17 cellular contexts compared by ENCODE assay signal in genomic region chrX:70476166-70476933, GRCh38. TPM values are rescaled to one million over a fixed set of nuclear protein-coding genes. Genes with fewer than 3 reads are reported as not detected.
DNase-seq lines count a peak whose midpoint lies in the region; ATAC-seq and TF ChIP-seq lines count a peak whose summit lies in the region.
"Had no signal": no experiment of that assay in that cellular context is flagged by ENCODE, and none has a peak within 500 bp of the region (broad histone marks: within the 10 kb centered on the region; RNA-seq: fewer than 3 reads in every experiment).

No MANE protein-coding gene starts in this region.

- peaks cover 90 to 100% (median 97%) of the 10 kb centered on the region in 11 experiments for H3K27me3 ChIP-seq in BLaER1 treated with 17β-estradiol and CSF1 and Interleukin-3, amounts not matched to agents 10 nM and 100 nM
- no peaks in the 10 kb centered on the region for H3K27me3 ChIP-seq in foreskin keratinocyte
- H3K27me3 ChIP-seq in rectal smooth muscle tissue (ENCODE audit: control insufficient read depth, insufficient read depth, low read length), result no peaks in the 10 kb centered on the region
- H3K27me3 ChIP-seq: neutrophil had no signal

- peaks cover 34 to 75% (median 48%) of the 10 kb centered on the region in 10 experiments for H3K4me1 ChIP-seq in BLaER1 treated with 17β-estradiol and CSF1 and Interleukin-3, amounts not matched to agents 10 nM and 100 nM
- H3K4me1 ChIP-seq in foreskin keratinocyte (peaks cover 13% of the 10 kb centered on the region), rectal smooth muscle tissue (ENCODE audit: control insufficient read depth, insufficient read depth, low read length) (peaks cover 11% of the 10 kb centered on the region)

- no peak for TF ChIP-seq CTCF in foreskin keratinocyte (conservative IDR thresholded peaks at IDR 0.05)

- DNase-seq in NCI-H748 treated with DMSO at 0.1 percent for 48 hours (lab: John Stamatoyannopoulos, UW), result peak; percentile 19
- DNase-seq in foreskin keratinocyte, result no peak
- no peak for DNase-seq in activated CD8-positive, alpha-beta memory T cell treated with anti-CD3 and anti-CD28 coated beads, Interleukin-2, amount 10 ng/mL, durations not matched to agents 7 days and 5 days
- DNase-seq in foreskin melanocyte, result no peak
- DNase-seq in Ammon's horn (ENCODE audit: low spot score), result no peak
- DNase-seq: activated CD4-positive, alpha-beta T cell treated with anti-CD3 and anti-CD28 coated beads, Interleukin-2, amount 10 ng/mL, durations not matched to agents 7 days and 5 days; anterior cingulate cortex; C1 segment of cervical spinal cord; effector memory CD8-positive, alpha-beta T cell; GM23248; left lung; T-helper 17 cell had no signal

- peaks cover 24% of the 10 kb centered on the region for H3K4me1 Mint-ChIP-seq in activated CD8-positive, alpha-beta memory T cell treated with anti-CD3 and anti-CD28 coated beads, Interleukin-2, amount 10 ng/mL, durations not matched to agents 7 days and 5 days

- peak overlapping the region; percentile 47 to 75 (median 64); a peak in 20 of 22 replicates for H3K4me2 ChIP-seq in BLaER1 treated with 17β-estradiol and CSF1 and Interleukin-3, amounts not matched to agents 10 nM and 100 nM

- peaks cover 0 to 67% (median 31%) of the 10 kb centered on the region in 11 experiments; a peak in 17 of 22 replicates for H4K20me1 ChIP-seq in BLaER1 treated with 17β-estradiol and CSF1 and Interleukin-3, amounts not matched to agents 10 nM and 100 nM

- peaks cover 17% of the 10 kb centered on the region for H3K36me3 Mint-ChIP-seq in activated CD8-positive, alpha-beta memory T cell treated with anti-CD3 and anti-CD28 coated beads, Interleukin-2, amount 10 ng/mL, durations not matched to agents 7 days and 5 days

- peaks cover 0 to 25% (median 9%) of the 10 kb centered on the region in 11 experiments; a peak in 9 of 22 replicates for H3K36me3 ChIP-seq in BLaER1 treated with 17β-estradiol and CSF1 and Interleukin-3, amounts not matched to agents 10 nM and 100 nM
- H3K36me3 ChIP-seq in rectal smooth muscle tissue (ENCODE audit: control insufficient read depth, insufficient read depth, low read length), result no peaks in the 10 kb centered on the region
- H3K36me3 ChIP-seq: left lung, neutrophil had no signal

- no peak overlapping the region for H3K27ac Mint-ChIP-seq in activated CD8-positive, alpha-beta memory T cell treated with anti-CD3 and anti-CD28 coated beads, Interleukin-2, amount 10 ng/mL, durations not matched to agents 7 days and 5 days
- H3K27ac Mint-ChIP-seq: activated CD4-positive, alpha-beta T cell treated with anti-CD3 and anti-CD28 coated beads, Interleukin-2, amount 10 ng/mL, durations not matched to agents 7 days and 5 days; activated T-helper 17 cell treated with anti-CD3 and anti-CD28 coated beads, Interleukin-2, amount 50 U/mL, for 72 hours; effector memory CD8-positive, alpha-beta T cell; T-helper 17 cell had no signal

- H3K9me3 Mint-ChIP-seq in activated CD8-positive, alpha-beta memory T cell treated with anti-CD3 and anti-CD28 coated beads, Interleukin-2, amount 10 ng/mL, durations not matched to agents 7 days and 5 days (ENCODE audit: low read depth), result no peaks in the 10 kb centered on the region
- H3K9me3 Mint-ChIP-seq: activated CD4-positive, alpha-beta T cell treated with anti-CD3 and anti-CD28 coated beads, Interleukin-2, amount 10 ng/mL, durations not matched to agents 7 days and 5 days; activated T-helper 17 cell treated with anti-CD3 and anti-CD28 coated beads, Interleukin-2, amount 50 U/mL, for 72 hours; effector memory CD8-positive, alpha-beta T cell had no signal

- no peaks in the 10 kb centered on the region for H3K9me3 ChIP-seq in BLaER1 treated with 17β-estradiol and CSF1 and Interleukin-3, amounts not matched to agents 10 nM and 100 nM (replicated peaks in 1 of 11)
- H3K9me3 ChIP-seq: left lung, neutrophil had no signal

- CTCF ChIA-PET in activated CD8-positive, alpha-beta memory T cell treated with anti-CD3 and anti-CD28 coated beads, Interleukin-2, amount 10 ng/mL, durations not matched to agents 7 days and 5 days (lab: Charles Lee), result no interaction called here

- ATAC-seq in foreskin keratinocyte (no peak), GM18498 (IDR thresholded peaks at IDR 0.05; ENCODE audit: unreplicated experiment) (no peak)
- ATAC-seq in activated CD8-positive, alpha-beta memory T cell treated with anti-CD3 and anti-CD28 coated beads, Interleukin-2, amount 10 ng/mL, durations not matched to agents 7 days and 5 days, result no peak
- ATAC-seq: effector memory CD8-positive, alpha-beta T cell; T-helper 17 cell had no signal

- peak overlapping the region in 2 of 11 experiments; percentile 5 to 10; a peak in 2 of 22 replicates for H3K9ac ChIP-seq in BLaER1 treated with 17β-estradiol and CSF1 and Interleukin-3, amounts not matched to agents 10 nM and 100 nM
- no peak overlapping the region for H3K9ac ChIP-seq in rectal smooth muscle tissue (ENCODE audit: low read length)
- H3K9ac ChIP-seq: GM23248 had no signal

- H3K4me3 ChIP-seq in BLaER1 treated with 17β-estradiol and CSF1 and Interleukin-3, amounts not matched to agents 10 nM and 100 nM, result 0 out of 20 replicates have a peak overlapping the region, but pooled peaks of 1 of the 10 experiments have one; percentile 4
- no peak overlapping the region for H3K4me3 ChIP-seq in rectal smooth muscle tissue (ENCODE audit: low read length)
- H3K4me3 ChIP-seq: left lung had no signal

- no peak overlapping the region for H3K4me3 Mint-ChIP-seq in activated CD8-positive, alpha-beta memory T cell treated with anti-CD3 and anti-CD28 coated beads, Interleukin-2, amount 10 ng/mL, durations not matched to agents 7 days and 5 days
- H3K4me3 Mint-ChIP-seq: activated CD4-positive, alpha-beta T cell treated with anti-CD3 and anti-CD28 coated beads, Interleukin-2, amount 10 ng/mL, durations not matched to agents 7 days and 5 days; activated T-helper 17 cell treated with anti-CD3 and anti-CD28 coated beads, Interleukin-2, amount 50 U/mL, for 72 hours; effector memory CD8-positive, alpha-beta T cell; T-helper 17 cell had no signal

- H3K27ac ChIP-seq in BLaER1 treated with 17β-estradiol and CSF1 and Interleukin-3, amounts not matched to agents 10 nM and 100 nM, result peak overlapping the region in 5 of 11 experiments; percentile 6 to 58 (median 46); a peak in 7 of 22 replicates
- H3K27ac ChIP-seq in foreskin keratinocyte, result peak overlapping the region; percentile 43
- peak overlapping the region; percentile 65 for H3K27ac ChIP-seq in rectal smooth muscle tissue (ENCODE audit: low read depth, low read length)
- H3K27ac ChIP-seq: neutrophil had no signal

- H3K27me3 Mint-ChIP-seq in activated CD8-positive, alpha-beta memory T cell treated with anti-CD3 and anti-CD28 coated beads, Interleukin-2, amount 10 ng/mL, durations not matched to agents 7 days and 5 days, result no peaks in the 10 kb centered on the region
- H3K27me3 Mint-ChIP-seq: activated CD4-positive, alpha-beta T cell treated with anti-CD3 and anti-CD28 coated beads, Interleukin-2, amount 10 ng/mL, durations not matched to agents 7 days and 5 days; activated T-helper 17 cell treated with anti-CD3 and anti-CD28 coated beads, Interleukin-2, amount 50 U/mL, for 72 hours; effector memory CD8-positive, alpha-beta T cell; T-helper 17 cell had no signal

RNA-seq across cellular contexts. Expression of gene DLG3, which starts 31.7 kb away (rescaled TPM):
- total RNA-seq in foreskin keratinocyte, result 12.4 and 12.8 TPM in 2 replicates
- 4.5 and 4.6 TPM in 2 replicates for polyA plus RNA-seq in foreskin keratinocyte
- total RNA-seq in activated CD8-positive, alpha-beta memory T cell treated with anti-CD3 and anti-CD28 coated beads, Interleukin-2, amount 10 ng/mL, durations not matched to agents 7 days and 5 days, result 10 to 100 TPM; 39.6 to 48.8 TPM

RNA-seq across cellular contexts. Expression of gene GDPD2, which starts 53.2 kb away (rescaled TPM):
- total RNA-seq in foreskin keratinocyte, result 0.14 and 0.17 TPM in 2 replicates
- polyA plus RNA-seq in foreskin keratinocyte, result 0.04 and 0.09 TPM in 2 replicates
- under 1 TPM in 1 of 2 experiments, not detected in 1; 0.26 TPM for total RNA-seq in activated CD8-positive, alpha-beta memory T cell treated with anti-CD3 and anti-CD28 coated beads, Interleukin-2, amount 10 ng/mL, durations not matched to agents 7 days and 5 days
- total RNA-seq: GM23248, left lung, T-helper 17 cell had no signal
- polyA plus RNA-seq: GM23248 had no signal
